ENCODE assay signal across 1 cellular context in genomic region chr16:71540-72341, GRCh38.
TF ChIP-seq lines count a peak whose summit lies in the region.

No MANE protein-coding gene starts in this region.

TF ChIP-seq in K562, 482 proteins besides CTCF, POLR2A, EP300 and RAD21 (continued from another document):
- peak; percentile 3 to 52; a peak in 1 of 4 replicates for TF ChIP-seq UBTF (IDR thresholded peaks at IDR 0.05; ENCODE audit: borderline replicate concordance in 1 of 2, low read depth in 2 of 2, low read length in 2 of 2)
- TF ChIP-seq TEAD1 (CRISPR knock-in tag; IDR thresholded peaks at IDR 0.05), result no peak
- no peak for TF ChIP-seq ZFP30 (CRISPR knock-in tag; IDR thresholded peaks at IDR 0.05; ENCODE audit: borderline replicate concordance)
